1 cellular context compared by ENCODE assay signal in the genomic region with DNA sequence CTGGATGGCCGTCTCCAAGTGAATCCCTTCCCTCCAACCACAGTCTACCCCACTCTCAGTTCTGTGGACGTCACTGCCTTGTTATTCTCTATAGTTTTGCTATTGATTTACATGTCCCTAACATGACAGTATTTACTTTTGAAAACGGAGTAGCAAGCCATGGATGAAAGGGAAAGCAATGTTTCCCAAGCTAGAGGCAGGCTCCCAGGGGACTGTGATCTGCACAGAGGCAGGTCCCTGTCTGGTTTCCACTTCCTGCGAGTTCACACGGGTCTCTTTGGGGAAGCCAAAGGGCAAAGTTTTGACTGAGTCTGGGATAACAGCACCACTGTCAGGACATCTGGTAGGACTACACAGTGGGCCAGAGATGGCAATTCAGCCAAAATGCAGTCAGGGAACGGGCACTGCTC.
TF ChIP-seq lines count a peak whose summit lies in the region.

No MANE protein-coding gene starts in this region.

TF ChIP-seq in HepG2, 621 proteins besides CTCF, POLR2A, EP300 and RAD21 (continued from another document):
- TF ChIP-seq, protein P1, sequence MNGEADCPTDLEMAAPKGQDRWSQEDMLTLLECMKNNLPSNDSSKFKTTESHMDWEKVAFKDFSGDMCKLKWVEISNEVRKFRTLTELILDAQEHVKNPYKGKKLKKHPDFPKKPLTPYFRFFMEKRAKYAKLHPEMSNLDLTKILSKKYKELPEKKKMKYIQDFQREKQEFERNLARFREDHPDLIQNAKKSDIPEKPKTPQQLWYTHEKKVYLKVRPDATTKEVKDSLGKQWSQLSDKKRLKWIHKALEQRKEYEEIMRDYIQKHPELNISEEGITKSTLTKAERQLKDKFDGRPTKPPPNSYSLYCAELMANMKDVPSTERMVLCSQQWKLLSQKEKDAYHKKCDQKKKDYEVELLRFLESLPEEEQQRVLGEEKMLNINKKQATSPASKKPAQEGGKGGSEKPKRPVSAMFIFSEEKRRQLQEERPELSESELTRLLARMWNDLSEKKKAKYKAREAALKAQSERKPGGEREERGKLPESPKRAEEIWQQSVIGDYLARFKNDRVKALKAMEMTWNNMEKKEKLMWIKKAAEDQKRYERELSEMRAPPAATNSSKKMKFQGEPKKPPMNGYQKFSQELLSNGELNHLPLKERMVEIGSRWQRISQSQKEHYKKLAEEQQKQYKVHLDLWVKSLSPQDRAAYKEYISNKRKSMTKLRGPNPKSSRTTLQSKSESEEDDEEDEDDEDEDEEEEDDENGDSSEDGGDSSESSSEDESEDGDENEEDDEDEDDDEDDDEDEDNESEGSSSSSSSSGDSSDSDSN (CRISPR knock-in tag; IDR thresholded peaks at IDR 0.05) = peak; percentile 56
- TF ChIP-seq ZBTB38 (CRISPR knock-in tag; IDR thresholded peaks at IDR 0.05) (no peak), NCOA1 (CRISPR knock-in tag; IDR thresholded peaks at IDR 0.05) (no peak), CBFB (CRISPR knock-in tag; IDR thresholded peaks at IDR 0.05) (no peak), ESRRA (CRISPR knock-in tag; IDR thresholded peaks at IDR 0.05; ENCODE audit: low read depth) (no peak), MTF2 (CRISPR knock-in tag; IDR thresholded peaks at IDR 0.05; ENCODE audit: borderline replicate concordance) (no peak), GABPA (IDR thresholded peaks at IDR 0.05; ENCODE audit: low read depth, low read length) (no peak), GABPA (CRISPR knock-in tag; IDR thresholded peaks at IDR 0.05; ENCODE audit: low read depth) (0 out of 2 replicates have a peak, but pooled peaks have one; percentile 22), SP4 (CRISPR knock-in tag; IDR thresholded peaks at IDR 0.05) (0 out of 2 replicates have a peak, but pooled peaks have one; percentile 19), NR2C2 (CRISPR knock-in tag; IDR thresholded peaks at IDR 0.05; ENCODE audit: borderline replicate concordance) (no peak), EED (CRISPR knock-in tag; IDR thresholded peaks at IDR 0.05) (no peak), ZNF354B (CRISPR knock-in tag; IDR thresholded peaks at IDR 0.05) (no peak), SALL2 (CRISPR knock-in tag; IDR thresholded peaks at IDR 0.05) (no peak), SRSF1 (optimal IDR thresholded peaks at IDR 0.05; ENCODE audit: low read depth, low read length) (no peak), PCBP2 (optimal IDR thresholded peaks at IDR 0.05; ENCODE audit: low read depth, low read length, poor library complexity, severe bottlenecking) (no peak), ZSCAN22 (CRISPR knock-in tag; IDR thresholded peaks at IDR 0.05) (no peak), MTA1 (CRISPR knock-in tag; IDR thresholded peaks at IDR 0.05; ENCODE audit: borderline replicate concordance) (no peak), ZNF577 (CRISPR knock-in tag; IDR thresholded peaks at IDR 0.05; ENCODE audit: borderline replicate concordance, low read depth) (no peak)
- TF ChIP-seq, protein P2, sequence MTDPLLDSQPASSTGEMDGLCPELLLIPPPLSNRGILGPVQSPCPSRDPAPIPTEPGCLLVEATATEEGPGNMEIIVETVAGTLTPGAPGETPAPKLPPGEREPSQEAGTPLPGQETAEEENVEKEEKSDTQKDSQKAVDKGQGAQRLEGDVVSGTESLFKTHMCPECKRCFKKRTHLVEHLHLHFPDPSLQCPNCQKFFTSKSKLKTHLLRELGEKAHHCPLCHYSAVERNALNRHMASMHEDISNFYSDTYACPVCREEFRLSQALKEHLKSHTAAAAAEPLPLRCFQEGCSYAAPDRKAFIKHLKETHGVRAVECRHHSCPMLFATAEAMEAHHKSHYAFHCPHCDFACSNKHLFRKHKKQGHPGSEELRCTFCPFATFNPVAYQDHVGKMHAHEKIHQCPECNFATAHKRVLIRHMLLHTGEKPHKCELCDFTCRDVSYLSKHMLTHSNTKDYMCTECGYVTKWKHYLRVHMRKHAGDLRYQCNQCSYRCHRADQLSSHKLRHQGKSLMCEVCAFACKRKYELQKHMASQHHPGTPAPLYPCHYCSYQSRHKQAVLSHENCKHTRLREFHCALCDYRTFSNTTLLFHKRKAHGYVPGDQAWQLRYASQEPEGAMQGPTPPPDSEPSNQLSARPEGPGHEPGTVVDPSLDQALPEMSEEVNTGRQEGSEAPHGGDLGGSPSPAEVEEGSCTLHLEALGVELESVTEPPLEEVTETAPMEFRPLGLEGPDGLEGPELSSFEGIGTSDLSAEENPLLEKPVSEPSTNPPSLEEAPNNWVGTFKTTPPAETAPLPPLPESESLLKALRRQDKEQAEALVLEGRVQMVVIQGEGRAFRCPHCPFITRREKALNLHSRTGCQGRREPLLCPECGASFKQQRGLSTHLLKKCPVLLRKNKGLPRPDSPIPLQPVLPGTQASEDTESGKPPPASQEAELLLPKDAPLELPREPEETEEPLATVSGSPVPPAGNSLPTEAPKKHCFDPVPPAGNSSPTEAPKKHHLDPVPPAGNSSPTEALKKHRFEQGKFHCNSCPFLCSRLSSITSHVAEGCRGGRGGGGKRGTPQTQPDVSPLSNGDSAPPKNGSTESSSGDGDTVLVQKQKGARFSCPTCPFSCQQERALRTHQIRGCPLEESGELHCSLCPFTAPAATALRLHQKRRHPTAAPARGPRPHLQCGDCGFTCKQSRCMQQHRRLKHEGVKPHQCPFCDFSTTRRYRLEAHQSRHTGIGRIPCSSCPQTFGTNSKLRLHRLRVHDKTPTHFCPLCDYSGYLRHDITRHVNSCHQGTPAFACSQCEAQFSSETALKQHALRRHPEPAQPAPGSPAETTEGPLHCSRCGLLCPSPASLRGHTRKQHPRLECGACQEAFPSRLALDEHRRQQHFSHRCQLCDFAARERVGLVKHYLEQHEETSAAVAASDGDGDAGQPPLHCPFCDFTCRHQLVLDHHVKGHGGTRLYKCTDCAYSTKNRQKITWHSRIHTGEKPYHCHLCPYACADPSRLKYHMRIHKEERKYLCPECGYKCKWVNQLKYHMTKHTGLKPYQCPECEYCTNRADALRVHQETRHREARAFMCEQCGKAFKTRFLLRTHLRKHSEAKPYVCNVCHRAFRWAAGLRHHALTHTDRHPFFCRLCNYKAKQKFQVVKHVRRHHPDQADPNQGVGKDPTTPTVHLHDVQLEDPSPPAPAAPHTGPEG (CRISPR knock-in tag; IDR thresholded peaks at IDR 0.05) = no peak
- TF ChIP-seq, protein P3, sequence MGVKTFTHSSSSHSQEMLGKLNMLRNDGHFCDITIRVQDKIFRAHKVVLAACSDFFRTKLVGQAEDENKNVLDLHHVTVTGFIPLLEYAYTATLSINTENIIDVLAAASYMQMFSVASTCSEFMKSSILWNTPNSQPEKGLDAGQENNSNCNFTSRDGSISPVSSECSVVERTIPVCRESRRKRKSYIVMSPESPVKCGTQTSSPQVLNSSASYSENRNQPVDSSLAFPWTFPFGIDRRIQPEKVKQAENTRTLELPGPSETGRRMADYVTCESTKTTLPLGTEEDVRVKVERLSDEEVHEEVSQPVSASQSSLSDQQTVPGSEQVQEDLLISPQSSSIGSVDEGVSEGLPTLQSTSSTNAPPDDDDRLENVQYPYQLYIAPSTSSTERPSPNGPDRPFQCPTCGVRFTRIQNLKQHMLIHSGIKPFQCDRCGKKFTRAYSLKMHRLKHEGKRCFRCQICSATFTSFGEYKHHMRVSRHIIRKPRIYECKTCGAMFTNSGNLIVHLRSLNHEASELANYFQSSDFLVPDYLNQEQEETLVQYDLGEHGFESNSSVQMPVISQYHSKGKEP (CRISPR knock-in tag; IDR thresholded peaks at IDR 0.05) = no peak
- TF ChIP-seq, protein P4, sequence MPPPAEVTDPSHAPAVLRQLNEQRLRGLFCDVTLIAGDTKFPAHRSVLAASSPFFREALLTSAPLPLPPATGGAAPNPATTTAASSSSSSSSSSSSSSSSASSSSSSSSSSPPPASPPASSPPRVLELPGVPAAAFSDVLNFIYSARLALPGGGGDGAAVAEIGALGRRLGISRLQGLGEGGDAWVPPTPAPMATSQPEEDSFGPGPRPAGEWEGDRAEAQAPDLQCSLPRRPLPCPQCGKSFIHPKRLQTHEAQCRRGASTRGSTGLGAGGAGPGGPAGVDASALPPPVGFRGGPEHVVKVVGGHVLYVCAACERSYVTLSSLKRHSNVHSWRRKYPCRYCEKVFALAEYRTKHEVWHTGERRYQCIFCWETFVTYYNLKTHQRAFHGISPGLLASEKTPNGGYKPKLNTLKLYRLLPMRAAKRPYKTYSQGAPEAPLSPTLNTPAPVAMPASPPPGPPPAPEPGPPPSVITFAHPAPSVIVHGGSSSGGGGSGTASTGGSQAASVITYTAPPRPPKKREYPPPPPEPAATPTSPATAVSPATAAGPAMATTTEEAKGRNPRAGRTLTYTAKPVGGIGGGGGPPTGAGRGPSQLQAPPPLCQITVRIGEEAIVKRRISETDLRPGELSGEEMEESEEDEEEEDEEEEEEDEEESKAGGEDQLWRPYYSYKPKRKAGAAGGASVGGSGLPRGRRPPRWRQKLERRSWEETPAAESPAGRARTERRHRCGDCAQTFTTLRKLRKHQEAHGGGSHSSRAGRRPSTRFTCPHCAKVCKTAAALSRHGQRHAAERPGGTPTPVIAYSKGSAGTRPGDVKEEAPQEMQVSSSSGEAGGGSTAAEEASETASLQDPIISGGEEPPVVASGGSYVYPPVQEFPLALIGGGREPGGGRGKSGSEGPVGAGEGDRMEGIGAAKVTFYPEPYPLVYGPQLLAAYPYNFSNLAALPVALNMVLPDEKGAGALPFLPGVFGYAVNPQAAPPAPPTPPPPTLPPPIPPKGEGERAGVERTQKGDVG (CRISPR knock-in tag; IDR thresholded peaks at IDR 0.05; ENCODE audit: borderline replicate concordance) = no peak
